ENCODE assay signal across 13 cellular contexts in the genomic region with DNA sequence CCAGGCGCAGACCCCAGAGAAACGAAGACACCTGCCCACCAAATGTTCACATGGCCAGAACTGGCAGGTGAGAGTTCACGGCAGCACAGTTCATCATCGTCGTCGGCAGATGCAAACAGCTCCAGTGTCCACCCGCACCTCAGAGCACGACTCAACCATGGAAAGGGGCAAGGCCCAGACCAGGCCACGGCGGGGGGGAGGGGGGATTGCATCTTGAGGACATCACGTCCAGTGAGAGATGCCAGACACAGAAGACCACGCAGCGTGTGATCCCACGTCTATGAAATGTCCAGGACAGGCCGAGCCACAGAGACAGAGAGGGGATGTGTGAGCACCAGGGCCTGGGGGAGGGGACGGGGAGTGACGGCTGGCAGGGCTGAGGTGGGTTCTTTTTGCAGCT. TPM values are rescaled to one million over a fixed set of nuclear protein-coding genes. Genes with fewer than 3 reads are reported as not detected.
A peak's percentile ranks its signal among the peaks of the same experiment; 100 is the strongest.
DNase-seq lines count a peak whose midpoint lies in the region; ATAC-seq and TF ChIP-seq lines count a peak whose summit lies in the region.
"Had no signal": no experiment of that assay in that cellular context is flagged by ENCODE, and none has a peak within 500 bp of the region (broad histone marks: within the 10 kb centered on the region; RNA-seq: fewer than 3 reads in every experiment).

No MANE protein-coding gene starts in this region.

- no peaks in the 10 kb centered on the region for H3K9me3 ChIP-seq in CD4-positive, alpha-beta T cell (ENCODE audit: control insufficient read depth, low read length)
- H3K9me3 ChIP-seq in psoas muscle = no peaks in the 10 kb centered on the region
- H3K9me3 ChIP-seq: pancreas had no signal

- peak overlapping the region; percentile 84 for H3K27ac Mint-ChIP-seq in CD4-positive, alpha-beta T cell
- H3K27ac Mint-ChIP-seq in central memory CD8-positive, alpha-beta T cell (ENCODE audit: low read depth) = peak overlapping the region; percentile 93

- peak overlapping the region; percentile 61 for H3K4me3 Mint-ChIP-seq in CD4-positive, alpha-beta T cell
- H3K4me3 Mint-ChIP-seq in central memory CD8-positive, alpha-beta T cell = peak overlapping the region; percentile 64

- CTCF ChIA-PET in CD4-positive, alpha-beta T cell (lab: Charles Lee) = no interaction called here

- H3K27ac ChIP-seq in CD4-positive, alpha-beta T cell (ENCODE audit: low read depth, low read length) = no peak overlapping the region
- H3K27ac ChIP-seq in psoas muscle = no peak overlapping the region
- H3K27ac ChIP-seq: GM23248, hepatocyte, HL-60, pancreas had no signal

- H3K9me3 Mint-ChIP-seq in CD4-positive, alpha-beta T cell = no peaks in the 10 kb centered on the region
- no peaks in the 10 kb centered on the region for H3K9me3 Mint-ChIP-seq in central memory CD8-positive, alpha-beta T cell

- H3K4me1 Mint-ChIP-seq in CD4-positive, alpha-beta T cell (ENCODE audit: low read depth) = peaks cover 43% of the 10 kb centered on the region
- peaks cover 52% of the 10 kb centered on the region for H3K4me1 Mint-ChIP-seq in central memory CD8-positive, alpha-beta T cell

- no peaks in the 10 kb centered on the region for H3K27me3 Mint-ChIP-seq in CD4-positive, alpha-beta T cell
- no peaks in the 10 kb centered on the region for H3K27me3 Mint-ChIP-seq in central memory CD8-positive, alpha-beta T cell

- WGBS in psoas muscle, 3 donors = 68 to 76% (median 69%) methylated on average over 17 of the region's 17 CpGs

- intact Hi-C loops in CD4-positive, alpha-beta T cell (cut with DNase I, micrococcal nuclease) = no loop called here
- intact Hi-C loops in psoas muscle (cut with DNase I) = no loop called here

- no peak for TF ChIP-seq CTCF in CD4-positive, alpha-beta T cell (IDR thresholded peaks at IDR 0.05)
- TF ChIP-seq CTCF in psoas muscle (IDR thresholded peaks at IDR 0.05) = no peak

- peaks cover 38% of the 10 kb centered on the region for H3K4me1 ChIP-seq in psoas muscle

- no peak for ATAC-seq in CD4-positive, alpha-beta T cell (ENCODE audit: poor library complexity)
- ATAC-seq in central memory CD8-positive, alpha-beta T cell (replicated peaks; ENCODE audit: extremely low read depth, poor library complexity, severe bottlenecking) = no peak
- ATAC-seq in psoas muscle = no peak
- ATAC-seq: activated CD4-positive, CD25-positive, alpha-beta regulatory T cell treated with anti-CD3 and anti-CD28 coated beads, Interleukin-2, amount 50 U/mL, for 24 hours; pancreas had no signal

- peaks cover 0 to 33% of the 10 kb centered on the region in 2 donors for H3K36me3 ChIP-seq in psoas muscle (ENCODE audit: insufficient read depth in 1 of 2, low read depth in 1 of 2)

- H3K27me3 ChIP-seq in CD4-positive, alpha-beta T cell (ENCODE audit: control insufficient read depth, insufficient read depth, low read length) = no peaks in the 10 kb centered on the region
- no peaks in the 10 kb centered on the region for H3K27me3 ChIP-seq in psoas muscle (ENCODE audit: insufficient read depth in 3 of 3, low read length in 2 of 3)
- H3K27me3 ChIP-seq: hepatocyte, pancreas had no signal

- POLR2A ChIA-PET in CD4-positive, alpha-beta T cell (lab: Charles Lee) = interaction anchor here (0.9 to 2.5 kb wide), 2 partner anchors 8 to 45 kb away, joined by 3 to 5 read pairs; no protein-coding TSS in a partner anchor

- H3K4me3 ChIP-seq in psoas muscle = no peak overlapping the region
- H3K4me3 ChIP-seq: GM23248, hepatocyte, pancreas had no signal

- peaks cover 44% of the 10 kb centered on the region for H3K36me3 Mint-ChIP-seq in CD4-positive, alpha-beta T cell (ENCODE audit: low read depth)
- peaks cover 61% of the 10 kb centered on the region for H3K36me3 Mint-ChIP-seq in central memory CD8-positive, alpha-beta T cell (ENCODE audit: insufficient read depth)

- peak in 1 of 10 experiments; percentile 5 for DNase-seq in CD4-positive, alpha-beta T cell
- DNase-seq in central memory CD8-positive, alpha-beta T cell (ENCODE audit: low spot score in 2 of 2) = no peak
- DNase-seq in psoas muscle (no peak), NCI-H128 (lab: John Stamatoyannopoulos, UW; ENCODE audit: unreplicated experiment) (no peak)
- DNase-seq: caudate nucleus, GM23248, NCI-H2171 treated with DMSO at 0.1 percent for 48 hours had no signal

RNA-seq across cellular contexts. Expression of gene RNF126, which starts 7.3 kb away (rescaled TPM):
- 100 to 1,000 TPM; 112 to 119 TPM for total RNA-seq in CD4-positive, alpha-beta T cell
- total RNA-seq in psoas muscle = 10 to 100 TPM; 25.2 to 62.9 (median 50.4) TPM
- 10 to 100 TPM; 48.8 to 72.1 (median 63.3) TPM for polyA plus RNA-seq in psoas muscle

RNA-seq across cellular contexts. Expression of gene FGF22, which starts 16.0 kb away (rescaled TPM):
- total RNA-seq in CD4-positive, alpha-beta T cell = under 1 TPM; 0.42 to 0.49 TPM
- under 1 TPM in 2 of 4 donors, not detected in 2; 0.15 to 0.26 TPM for total RNA-seq in psoas muscle
- polyA plus RNA-seq in psoas muscle = under 1 TPM; 0.14 to 0.42 (median 0.16) TPM
- total RNA-seq: epithelial cell of proximal tubule, hepatocyte, M059J had no signal
- polyA plus RNA-seq: GM23248 had no signal

RNA-seq across cellular contexts. Expression of gene FSTL3, which starts 20.5 kb away (rescaled TPM):
- 1 to 10 TPM; 2.2 to 3.4 TPM for total RNA-seq in CD4-positive, alpha-beta T cell
- total RNA-seq in psoas muscle = 10 to 100 TPM in 2 of 4 donors, 1 to 10 TPM in 2; 5.4 to 11.5 (median 8.5) TPM
- 10 to 100 TPM in 1 of 3 donors, 1 to 10 TPM in 2; 4.3 to 30.3 (median 6.1) TPM for polyA plus RNA-seq in psoas muscle

RNA-seq across cellular contexts. Expression of gene POLRMT, which starts 22.4 kb away (rescaled TPM):
- 10 to 100 TPM; 54.4 to 56.2 TPM for total RNA-seq in CD4-positive, alpha-beta T cell
- total RNA-seq in psoas muscle = 10 to 100 TPM; 66.1 to 99.8 (median 81.4) TPM
- polyA plus RNA-seq in psoas muscle = 10 to 100 TPM; 61.7 to 79.6 (median 66.5) TPM

RNA-seq across cellular contexts. Expression of gene PRSS57, which starts 39.6 kb away (rescaled TPM):
- not detected for total RNA-seq in CD4-positive, alpha-beta T cell
- under 1 TPM in 1 of 4 donors, not detected in 3; 0.25 TPM for total RNA-seq in psoas muscle
- polyA plus RNA-seq in psoas muscle = under 1 TPM in 1 of 3 donors, not detected in 2; 0.05 TPM
- total RNA-seq: epithelial cell of proximal tubule, GM23248, M059J, pancreas had no signal
- polyA plus RNA-seq: GM23248, pancreas had no signal
